In genomic region chr17:67479119-67479517, GRCh38 we compare ENCODE assay signal across 13 cellular contexts.
DNase-seq lines count a peak whose midpoint lies in the region; ATAC-seq and TF ChIP-seq lines count a peak whose summit lies in the region.
"Had no signal": no experiment of that assay in that cellular context is flagged by ENCODE, and none has a peak within 500 bp of the region (broad histone marks: within the 10 kb centered on the region; RNA-seq: fewer than 3 reads in every experiment).

No MANE protein-coding gene starts in this region.

- H3K14ac ChIP-seq in H9 (ENCODE audit: insufficient read depth, low read length) = no peak overlapping the region

- H3K9me3 ChIP-seq in H9 (ENCODE audit: control insufficient read depth, low read depth, low read length) = no peaks in the 10 kb centered on the region
- H3K9me3 ChIP-seq: sigmoid colon had no signal

- WGBS in H9 (ENCODE audit: extremely low coverage, insufficient read length, low lambda C conversion rate) = no CpG with 5 or more reads among the region's 4 CpGs

- H3K27ac Mint-ChIP-seq in CD14-positive monocyte = peak overlapping the region in 5 of 7 donors; percentile 17 to 63 (median 58)
- peak overlapping the region; percentile 3 to 5 (median 4); a peak in 4 of 7 replicates for H3K27ac Mint-ChIP-seq in H9

- no peak overlapping the region for H2AK5ac ChIP-seq in H9 (ENCODE audit: insufficient read length, low read length)

- H3K27me3 Mint-ChIP-seq in CD14-positive monocyte (ENCODE audit: low read depth in 3 of 3) (peaks cover 0 to 6% (median 2%) of the 10 kb centered on the region in 3 donors), H9 (ENCODE audit: low read depth) (no peaks in the 10 kb centered on the region; the same call in 1 of the 2 replicates)

- no peaks in the 10 kb centered on the region for H3K23me2 ChIP-seq in H9 (ENCODE audit: insufficient read length, low read depth, low read length, poor library complexity, severe bottlenecking)

- no peak overlapping the region for H3K56ac ChIP-seq in H9 (ENCODE audit: insufficient read length, low read depth, low read length)

- ATAC-seq in HG03025 (IDR thresholded peaks at IDR 0.05; ENCODE audit: low FRiP score, unreplicated experiment) = no peak

- H4K91ac ChIP-seq in H9 (ENCODE audit: insufficient read length, low read depth, low read length) = no peak overlapping the region

- peaks cover 6% of the 10 kb centered on the region for H3K79me1 ChIP-seq in H9 (ENCODE audit: insufficient read depth, low read depth, low read length, poor library complexity, severe bottlenecking)

- H3K23ac ChIP-seq in H9 (ENCODE audit: insufficient read length, low read depth, low read length) = no peak overlapping the region

- H2BK5ac ChIP-seq in H9 (ENCODE audit: insufficient read length, low read length) = no peak overlapping the region

- peaks cover 5% of the 10 kb centered on the region; the same call in 1 of the 2 replicates for H3K4me1 ChIP-seq in H9 (ENCODE audit: insufficient read depth, low read length)

- no peaks in the 10 kb centered on the region for H4K20me1 ChIP-seq in H9 (ENCODE audit: control insufficient read depth, insufficient read depth, insufficient read length)

- no peak overlapping the region for H3K4me3 Mint-ChIP-seq in CD14-positive monocyte
- H3K4me3 Mint-ChIP-seq in H9 = no peak overlapping the region

- peaks cover 0 to 1% (median 0%) of the 10 kb centered on the region in 7 donors for H3K9me3 Mint-ChIP-seq in CD14-positive monocyte
- no peaks in the 10 kb centered on the region for H3K9me3 Mint-ChIP-seq in H9

- H3K4ac ChIP-seq in H9 (ENCODE audit: low read depth, low read length) = no peak overlapping the region

- H3K36me3 Mint-ChIP-seq in CD14-positive monocyte (peaks cover 5 to 6% of the 10 kb centered on the region in 2 donors), H9 (ENCODE audit: insufficient read depth in 1 of 3, low read depth in 3 of 3) (no peaks in the 10 kb centered on the region)

- H3K27ac ChIP-seq in H9 (ENCODE audit: insufficient read length, low read depth, low read length) = no peak overlapping the region
- peak overlapping the region; percentile 91 for H3K27ac ChIP-seq in caudate nucleus (ENCODE audit: low read depth, low read length)

- intact Hi-C loops in CD14-positive monocyte (cut with micrococcal nuclease) = loop anchor here (5.0 to 10.0 kb wide), 3 partner anchors 37 to 104 kb away; partner anchors contain the start of gene PITPNC1 (in 1 of the 2)

- no peaks in the 10 kb centered on the region for H3K27me3 ChIP-seq in H9 (ENCODE audit: insufficient read depth, low read length)
- H3K27me3 ChIP-seq: sigmoid colon had no signal

- no peak overlapping the region for H3K4me2 ChIP-seq in H9 (ENCODE audit: insufficient read depth, insufficient read length, low read length)

- no peak overlapping the region for H2AFZ ChIP-seq in H9 (ENCODE audit: low read length)

- H3K4me1 Mint-ChIP-seq in CD14-positive monocyte (peaks cover 52% of the 10 kb centered on the region), H9 (peaks cover 34 to 46% of the 10 kb centered on the region in 2 experiments)

- no peak overlapping the region for H2BK15ac ChIP-seq in H9 (ENCODE audit: low read depth, low read length)

- H3T11ph ChIP-seq in H9 (ENCODE audit: low read length) = no peak overlapping the region

- H4K8ac ChIP-seq in H9 (replicated peaks; ENCODE audit: insufficient read length, low read depth, low read length) = no peak overlapping the region

- no peak overlapping the region for H4K5ac ChIP-seq in H9 (ENCODE audit: insufficient read length, low read depth, low read length)

- no peak overlapping the region for H2BK20ac ChIP-seq in H9 (ENCODE audit: low read depth, low read length, poor library complexity, severe bottlenecking)

- H3K79me2 ChIP-seq in H9 (ENCODE audit: insufficient read depth, low read length) = peaks cover 4% of the 10 kb centered on the region; the same call in 1 of the 2 replicates

- no peak overlapping the region for H2BK12ac ChIP-seq in H9 (ENCODE audit: insufficient read length, low read depth, low read length)

- DNase-seq in CD14-positive monocyte (ENCODE audit: low spot score) = no peak
- DNase-seq in H9 = peak; percentile 23
- no peak for DNase-seq in caudate nucleus (lab: John Stamatoyannopoulos, UW)
- peak; percentile 13 for DNase-seq in medulla oblongata (ENCODE audit: extremely low spot score)
- DNase-seq in putamen (ENCODE audit: low spot score) = no peak
- DNase-seq in AG08396 (ENCODE audit: low spot score) = no peak
- DNase-seq in NCI-H2196 treated with DMSO at 0.1 percent for 48 hours (lab: John Stamatoyannopoulos, UW; ENCODE audit: unreplicated experiment) = no peak
- DNase-seq: cerebellar nuclear complex, GF-D8, NCI-H1105, NCI-H526, sigmoid colon had no signal

- no peak overlapping the region for H3K9ac ChIP-seq in H9 (ENCODE audit: extremely low read depth, insufficient read length, low read length)

- no peak overlapping the region for H2BK120ac ChIP-seq in H9 (ENCODE audit: low read depth, low read length, poor library complexity, severe bottlenecking)

- TF ChIP-seq CTCF in CD14-positive monocyte (IDR thresholded peaks at IDR 0.05) = no peak
- no peak for TF ChIP-seq CTCF in H9 (conservative IDR thresholded peaks at IDR 0.05)

- peak overlapping the region; percentile 33 for H3K18ac ChIP-seq in H9 (ENCODE audit: insufficient read length, low read depth, low read length)

Comparison
In these comparisons a context has a peak if more than half of its experiments do, and no peak if none do; other contexts are left out.
1. DNase-seq: peak in H9 (single experiment) and medulla oblongata (single experiment); none in CD14-positive monocyte (single experiment), caudate nucleus (0 of 61), putamen (single experiment), AG08396 (single experiment) and NCI-H2196 treated with DMSO at 0.1 percent for 48 hours (single experiment).